Comparison of ENCODE assay signal across 23 cellular contexts in genomic region chrX:50596056-50596455, GRCh38.
DNase-seq lines count a peak whose midpoint lies in the region; ATAC-seq, FAIRE-seq and TF ChIP-seq lines count a peak whose summit lies in the region.
"Had no signal": no experiment of that assay in that cellular context is flagged by ENCODE, and none has a peak within 500 bp of the region (broad histone marks: within the 10 kb centered on the region; RNA-seq: fewer than 3 reads in every experiment).

No MANE protein-coding gene starts in this region.

- peak overlapping the region; percentile 60; the same call in 1 of the 2 replicates for H3K18ac ChIP-seq in H1 (ENCODE audit: extremely low read depth, low read length)

- H3K23me2 ChIP-seq in H1 (ENCODE audit: low read depth, low read length), result no peaks in the 10 kb centered on the region

- H3K4me1 ChIP-seq in GM23338 (ENCODE audit: insufficient read depth), result peaks cover 11% of the 10 kb centered on the region
- peaks cover 18% of the 10 kb centered on the region for H3K4me1 ChIP-seq in HUES64 (ENCODE audit: insufficient read depth, low read length)
- H3K4me1 ChIP-seq in H1 (replicated peaks in 1 of 4; ENCODE audit: control insufficient read depth in 3 of 4, insufficient read depth in 4 of 4, low read length in 3 of 4), result peaks cover 0 to 13% (median 7%) of the 10 kb centered on the region in 4 experiments; a peak in 5 of 7 replicates
- H3K4me1 ChIP-seq in osteoblast (ENCODE audit: insufficient read depth, low read length), result no peaks in the 10 kb centered on the region
- H3K4me1 ChIP-seq: A549; BE2C; BLaER1 treated with 17β-estradiol and CSF1 and Interleukin-3, amounts not matched to agents 10 nM and 100 nM; HAP-1 had no signal

- no peak for TF ChIP-seq EP300 in H1 (IDR thresholded peaks at IDR 0.05; ENCODE audit: borderline replicate concordance in 1 of 2, low read depth in 2 of 2, low read length in 2 of 2)

- H2AFZ ChIP-seq in GM23338 (no peak overlapping the region), H1 (ENCODE audit: low read length) (no peak overlapping the region), osteoblast (ENCODE audit: low read length) (no peak overlapping the region)

- peak overlapping the region; percentile 61 for H2BK120ac ChIP-seq in H1 (replicated peaks; ENCODE audit: low read depth, low read length)

- H4K5ac ChIP-seq in H1 (ENCODE audit: insufficient read length, low read depth, low read length), result no peak overlapping the region

- no peaks in the 10 kb centered on the region for H3K9me3 Mint-ChIP-seq in GM23338
- H3K9me3 Mint-ChIP-seq: CD4-positive, alpha-beta memory T cell; HFFc6 had no signal

- no peak overlapping the region; the same call in 1 of the 2 replicates for H3K27ac Mint-ChIP-seq in GM23338
- H3K27ac Mint-ChIP-seq: CD14-positive monocyte; CD4-positive, alpha-beta memory T cell; HFFc6 had no signal

- no peak overlapping the region for H3K23ac ChIP-seq in H1 (ENCODE audit: insufficient read length)

- H3K27me3 Mint-ChIP-seq in GM23338 (ENCODE audit: insufficient read depth, low read depth, poor library complexity), result no peaks in the 10 kb centered on the region
- H3K27me3 Mint-ChIP-seq: CD4-positive, alpha-beta memory T cell had no signal

- no peak overlapping the region for H3K4me2 ChIP-seq in GM23338
- H3K4me2 ChIP-seq in H1 (ENCODE audit: insufficient read depth in 1 of 2, low read depth in 2 of 2, low read length in 2 of 2), result no peak overlapping the region
- no peak overlapping the region for H3K4me2 ChIP-seq in osteoblast (ENCODE audit: insufficient read depth, low read length)
- H3K4me2 ChIP-seq: A549; BLaER1 treated with 17β-estradiol and CSF1 and Interleukin-3, amounts not matched to agents 10 nM and 100 nM had no signal

- H3K79me2 ChIP-seq in GM23338 (replicated peaks; ENCODE audit: insufficient read depth), result no peaks in the 10 kb centered on the region
- no peaks in the 10 kb centered on the region for H3K79me2 ChIP-seq in H1 (ENCODE audit: control insufficient read depth in 1 of 2, insufficient read depth in 2 of 2, low read length in 2 of 2)
- no peaks in the 10 kb centered on the region for H3K79me2 ChIP-seq in osteoblast (ENCODE audit: insufficient read depth, low read length)

- peak overlapping the region; percentile 88; the same call in 1 of the 2 replicates for H2BK12ac ChIP-seq in H1 (ENCODE audit: low read depth, low read length)

- H3K27ac ChIP-seq in GM23338 (ENCODE audit: low read depth) (peak overlapping the region; percentile 99; the same call in 1 of the 2 replicates), HUES64 (ENCODE audit: low read depth, low read length) (peak overlapping the region; percentile 5; the same call in 1 of the 2 replicates), H1 (ENCODE audit: low read depth, low read length) (no peak overlapping the region; the same call in 1 of the 2 replicates), osteoblast (ENCODE audit: low read depth, low read length) (no peak overlapping the region)
- H3K27ac ChIP-seq: A549; BLaER1 treated with 17β-estradiol and CSF1 and Interleukin-3, amounts not matched to agents 10 nM and 100 nM had no signal

- CTCF ChIA-PET in H1 (lab: Charles Lee; ENCODE audit: partially characterized antibody), result no interaction called here

- no peak for TF ChIP-seq CTCF in GM23338 (conservative IDR thresholded peaks at IDR 0.05; ENCODE audit: low read depth in 2 of 2)
- no peak for TF ChIP-seq CTCF in H1 (IDR thresholded peaks at IDR 0.05; ENCODE audit: control extremely low read depth in 1 of 3, insufficient read depth in 1 of 3, low read depth in 1 of 3, low read length in 3 of 3)
- TF ChIP-seq CTCF in osteoblast (IDR thresholded peaks at IDR 0.05; ENCODE audit: extremely low read depth, low read depth, low read length), result no peak

- no peak for TF ChIP-seq RAD21 in H1 (IDR thresholded peaks at IDR 0.05 in 1 of 2, conservative IDR thresholded peaks at IDR 0.05 in 1 of 2; ENCODE audit: low read depth in 2 of 2, low read length in 2 of 2)

- peak overlapping the region; percentile 86; the same call in 1 of the 2 replicates for H2BK5ac ChIP-seq in H1 (ENCODE audit: low read depth, low read length)

- no peak for FAIRE-seq in H1 (lab: Jason Lieb, UNC)
- FAIRE-seq: A549, G401.6, GM12892 had no signal

- H4K20me1 ChIP-seq in GM23338 (replicated peaks; ENCODE audit: insufficient read depth) (no peaks in the 10 kb centered on the region), H1 (replicated peaks in 1 of 2; ENCODE audit: control insufficient read depth in 1 of 2, insufficient read depth in 2 of 2, low read length in 2 of 2) (no peaks in the 10 kb centered on the region), osteoblast (ENCODE audit: insufficient read depth, low read length) (no peaks in the 10 kb centered on the region)

- no peaks in the 10 kb centered on the region for H3K79me1 ChIP-seq in H1 (ENCODE audit: low read depth, low read length)

- peak overlapping the region; percentile 86 for H4K91ac ChIP-seq in H1 (replicated peaks; ENCODE audit: insufficient read length, low read length)

- no peak for DNase-seq in GM23338 (ENCODE audit: low spot score)
- no peak for DNase-seq in H1 (ENCODE audit: low read depth in 1 of 2, low spot score in 2 of 2)
- peak; percentile 3 for DNase-seq in osteoblast (ENCODE audit: insufficient read length, low spot score, missing footprints)
- no peak for DNase-seq in medulla oblongata (ENCODE audit: extremely low spot score)
- DNase-seq in T-helper 2 cell, result no peak
- no peak for DNase-seq in superior temporal gyrus (ENCODE audit: extremely low spot score)
- DNase-seq: 8988T; ACHN; AML-193; BE2C; Calu3; CD4-positive, alpha-beta memory T cell; COR-L47; DMS153; DND-41; HFFc6 had no signal

- no peak overlapping the region for H3K56ac ChIP-seq in H1 (replicated peaks; ENCODE audit: insufficient read length, low read depth, low read length)

- POLR2A ChIA-PET in H1 (lab: Charles Lee; ENCODE audit: partially characterized antibody), result interaction anchor here (1.3 to 1.5 kb wide), 3 partner anchors 9 to 11 kb away, joined by 3 to 6 read pairs (median 3); no protein-coding TSS in a partner anchor

- H3K9me3 ChIP-seq in HUES64 (ENCODE audit: insufficient read depth, low read depth, low read length) (no peaks in the 10 kb centered on the region), H1 (ENCODE audit: insufficient read depth in 2 of 2, low read depth in 1 of 2, low read length in 1 of 2) (no peaks in the 10 kb centered on the region), osteoblast (ENCODE audit: low read depth, low read length) (no peaks in the 10 kb centered on the region)
- H3K9me3 ChIP-seq: A549; BE2C; BLaER1 treated with 17β-estradiol and CSF1 and Interleukin-3, amounts not matched to agents 10 nM and 100 nM; HAP-1 had no signal

- H3K36me3 Mint-ChIP-seq in GM23338 (ENCODE audit: low read depth), result peaks cover 22% of the 10 kb centered on the region
- H3K36me3 Mint-ChIP-seq: CD14-positive monocyte; CD4-positive, alpha-beta memory T cell had no signal

- no peak overlapping the region for H2BK15ac ChIP-seq in H1 (ENCODE audit: low read length)

- TF ChIP-seq POLR2A in H1 (IDR thresholded peaks at IDR 0.05; ENCODE audit: control extremely low read depth in 1 of 2, low read depth in 2 of 2, low read length in 2 of 2), result no peak

- H3K36me3 ChIP-seq in GM23338 (ENCODE audit: insufficient read depth), result no peaks in the 10 kb centered on the region
- no peaks in the 10 kb centered on the region for H3K36me3 ChIP-seq in HUES64 (ENCODE audit: insufficient read depth, low read length)
- H3K36me3 ChIP-seq in H1 (ENCODE audit: control insufficient read depth in 2 of 4, insufficient read depth in 4 of 4, low read length in 3 of 4), result no peaks in the 10 kb centered on the region
- H3K36me3 ChIP-seq in osteoblast (ENCODE audit: insufficient read depth, low read length), result no peaks in the 10 kb centered on the region
- H3K36me3 ChIP-seq: BE2C; BLaER1 treated with 17β-estradiol and CSF1 and Interleukin-3, amounts not matched to agents 10 nM and 100 nM; HAP-1 had no signal

- H3K4ac ChIP-seq in H1 (replicated peaks; ENCODE audit: insufficient read length, low read depth, low read length), result peak overlapping the region; percentile 57

- H3K4me3 Mint-ChIP-seq in GM23338, result no peak overlapping the region
- H3K4me3 Mint-ChIP-seq: CD14-positive monocyte; CD4-positive, alpha-beta memory T cell; HFFc6 had no signal

- H3K9me2 ChIP-seq in GM23338 (ENCODE audit: insufficient read depth), result peaks cover 6% of the 10 kb centered on the region; the same call in 1 of the 2 replicates

- ATAC-seq in GM23338, result no peak
- ATAC-seq: A549 had no signal

- peak overlapping the region; percentile 95; the same call in 1 of the 2 replicates for H2AK5ac ChIP-seq in H1 (ENCODE audit: low read depth, low read length)

- H3K9ac ChIP-seq in HUES64 (ENCODE audit: low read depth, low read length) (no peak overlapping the region), H1 (replicated peaks in 1 of 4; ENCODE audit: extremely low read depth in 1 of 4, low read depth in 3 of 4, low read length in 3 of 4) (no peak overlapping the region)
- H3K9ac ChIP-seq: BLaER1 treated with 17β-estradiol and CSF1 and Interleukin-3, amounts not matched to agents 10 nM and 100 nM had no signal

- H3K4me3 ChIP-seq in GM23338 (no peak overlapping the region), HUES64 (ENCODE audit: low read length) (no peak overlapping the region), H1 (ENCODE audit: extremely low read depth in 1 of 4, insufficient read depth in 2 of 4, low read depth in 3 of 4, low read length in 4 of 4) (no peak overlapping the region), osteoblast (ENCODE audit: insufficient read depth, low read length) (no peak overlapping the region)
- H3K4me3 ChIP-seq: A549; BLaER1 treated with 17β-estradiol and CSF1 and Interleukin-3, amounts not matched to agents 10 nM and 100 nM; HAP-1 had no signal

- peaks cover 19% of the 10 kb centered on the region for H3K4me1 Mint-ChIP-seq in GM23338
- H3K4me1 Mint-ChIP-seq: CD14-positive monocyte; CD4-positive, alpha-beta memory T cell had no signal

- no peaks in the 10 kb centered on the region for H3K27me3 ChIP-seq in GM23338 (ENCODE audit: insufficient read depth)
- H3K27me3 ChIP-seq in HUES64 (ENCODE audit: insufficient read depth, low read length), result no peaks in the 10 kb centered on the region
- no peaks in the 10 kb centered on the region for H3K27me3 ChIP-seq in H1 (replicated peaks in 1 of 4; ENCODE audit: control insufficient read depth in 3 of 4, extremely low read depth in 1 of 4, insufficient read depth in 3 of 4, low read length in 3 of 4)
- no peaks in the 10 kb centered on the region for H3K27me3 ChIP-seq in osteoblast (ENCODE audit: insufficient read depth, low read length)
- H3K27me3 ChIP-seq: BE2C had no signal

- H2BK20ac ChIP-seq in H1 (ENCODE audit: low read length), result peak overlapping the region; percentile 90; the same call in 1 of the 2 replicates

- no peak overlapping the region for H4K8ac ChIP-seq in H1 (ENCODE audit: extremely low read depth, insufficient read depth, low read length)

- H3K14ac ChIP-seq in H1 (ENCODE audit: insufficient read length), result no peak overlapping the region

- H3F3A ChIP-seq in GM23338 (replicated peaks; ENCODE audit: low read depth), result no peaks in the 10 kb centered on the region

TF ChIP-seq in GM23338, 12 proteins besides CTCF, POLR2A, EP300 and RAD21:
- no peak for TF ChIP-seq EZH2phosphoT487 (IDR thresholded peaks at IDR 0.05; ENCODE audit: unreplicated experiment)
- no peak for TF ChIP-seq ZNF331 (CRISPR knock-in tag; IDR thresholded peaks at IDR 0.05; ENCODE audit: low read depth)
TF ChIP-seq in GM23338: peak in this region for 0.

TF ChIP-seq in H1, 55 proteins besides CTCF, POLR2A, EP300 and RAD21 (continues in another document):
- no peak for TF ChIP-seq FOSL1 (IDR thresholded peaks at IDR 0.05; ENCODE audit: insufficient read depth, low read depth, low read length)

Comparison
In these comparisons a context has a peak if more than half of its experiments do, and no peak if none do; other contexts are left out.
1. H3K27ac ChIP-seq: peak in GM23338 (single experiment) and HUES64 (single experiment); none in H1 (single experiment) and osteoblast (single experiment).